Comparison of ENCODE assay signal across 1 cellular context in genomic region chr20:45497971-45498494, GRCh38.
TF ChIP-seq lines count a peak whose summit lies in the region.

No MANE protein-coding gene starts in this region.

TF ChIP-seq in H1, 55 proteins besides CTCF, POLR2A, EP300 and RAD21:
- TF ChIP-seq SIN3A (conservative IDR thresholded peaks at IDR 0.05 in 1 of 2, IDR thresholded peaks at IDR 0.05 in 1 of 2; ENCODE audit: low read depth in 1 of 2, low read length in 2 of 2), result no peak
- no peak for TF ChIP-seq RXRA (IDR thresholded peaks at IDR 0.05; ENCODE audit: insufficient read depth, low read depth, low read length)
- no peak for TF ChIP-seq TBP (IDR thresholded peaks at IDR 0.05; ENCODE audit: low read depth, low read length)
- no peak for TF ChIP-seq YY1 (IDR thresholded peaks at IDR 0.05; ENCODE audit: low read depth, low read length)
- no peak for TF ChIP-seq PHF8 (conservative IDR thresholded peaks at IDR 0.05; ENCODE audit: low read depth, low read length)
- no peak for TF ChIP-seq GTF2F1 (IDR thresholded peaks at IDR 0.05; ENCODE audit: borderline replicate concordance, low read depth, low read length)
- no peak for TF ChIP-seq CHD7 (IDR thresholded peaks at IDR 0.05; ENCODE audit: insufficient replicate concordance, low read length)
- no peak for TF ChIP-seq HDAC6 (IDR thresholded peaks at IDR 0.05; ENCODE audit: low read depth, low read length)
- TF ChIP-seq TCF12 (IDR thresholded peaks at IDR 0.05; ENCODE audit: low read depth, low read length), result no peak
- TF ChIP-seq SUZ12 (IDR thresholded peaks at IDR 0.05; ENCODE audit: low read length), result no peak
